In the genomic region with DNA sequence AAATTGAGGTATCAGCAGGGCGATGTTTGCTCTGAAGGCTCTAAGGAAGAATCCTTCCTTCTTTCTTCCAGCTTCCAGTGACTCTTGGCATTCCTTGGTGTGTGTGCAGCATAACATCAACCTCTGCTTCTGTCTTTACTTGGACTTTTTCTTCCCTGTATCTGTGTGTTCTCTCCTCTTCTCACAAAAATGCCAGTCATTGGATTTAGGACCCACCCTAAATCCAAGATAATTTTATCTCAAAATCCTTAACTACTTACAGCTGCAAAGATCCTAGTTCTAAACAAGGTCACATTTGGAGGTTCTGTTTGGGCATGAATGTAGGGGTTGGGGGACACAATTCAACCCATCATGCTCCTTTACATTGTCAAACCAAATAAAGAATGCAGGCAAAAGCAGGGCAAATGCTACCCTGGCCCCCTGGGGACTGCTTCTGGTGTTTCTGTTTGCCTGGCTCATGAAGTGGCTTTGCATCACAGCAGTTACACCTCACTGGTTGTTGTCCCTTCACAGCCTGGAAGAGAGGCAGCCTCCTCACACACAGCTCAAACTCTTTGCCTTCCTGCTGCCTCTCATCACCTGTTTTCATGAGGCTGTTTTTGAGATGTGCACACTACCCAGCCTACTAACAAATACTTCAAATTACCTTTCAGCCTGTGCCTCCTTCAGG, we compare ENCODE assay signal across 18 cellular contexts.
DNase-seq lines count a peak whose midpoint lies in the region; ATAC-seq, FAIRE-seq and TF ChIP-seq lines count a peak whose summit lies in the region.
"Had no signal": no experiment of that assay in that cellular context is flagged by ENCODE, and none has a peak within 500 bp of the region (broad histone marks: within the 10 kb centered on the region; RNA-seq: fewer than 3 reads in every experiment).

No MANE protein-coding gene starts in this region.

- H3K36me3 ChIP-seq in HepG2 (replicated peaks in 1 of 2; ENCODE audit: control insufficient read depth in 1 of 2, insufficient read depth in 2 of 2, low read length in 2 of 2) (no peaks in the 10 kb centered on the region), right lobe of liver (no peaks in the 10 kb centered on the region), NT2/D1 (ENCODE audit: insufficient read depth, insufficient read length, low read length) (no peaks in the 10 kb centered on the region)

- POLR2A ChIA-PET in HepG2 (lab: Yijun Ruan, JAX), result no interaction called here

- no peak overlapping the region for H2AFZ ChIP-seq in HepG2 (ENCODE audit: low read length)

- no peak for ATAC-seq in HepG2
- ATAC-seq in right lobe of liver, result no peak
- no peak for ATAC-seq in GM19328 (IDR thresholded peaks at IDR 0.05; ENCODE audit: unreplicated experiment)
- ATAC-seq: HCT116 had no signal

- CTCF ChIA-PET in HepG2 (lab: Yijun Ruan, JAX; ENCODE audit: low intra/inter-chr PET ratio, low total read pairs), result no interaction called here

- no peak overlapping the region for H3K4me3 ChIP-seq in HepG2 (replicated peaks in 1 of 3; ENCODE audit: insufficient read depth in 1 of 3, low read depth in 2 of 3, low read length in 3 of 3)
- no peak overlapping the region for H3K4me3 ChIP-seq in right lobe of liver
- no peak overlapping the region for H3K4me3 ChIP-seq in NT2/D1 (ENCODE audit: insufficient read length, low read depth)
- H3K4me3 ChIP-seq: SK-N-MC had no signal

- H3K27me3 ChIP-seq in HepG2 (ENCODE audit: control insufficient read depth in 1 of 2, insufficient read depth in 2 of 2, low read length in 2 of 2) (no peaks in the 10 kb centered on the region), right lobe of liver (no peaks in the 10 kb centered on the region), NT2/D1 (ENCODE audit: insufficient read depth, insufficient read length) (no peaks in the 10 kb centered on the region)

- no peak overlapping the region for H3K4me2 ChIP-seq in HepG2 (ENCODE audit: low read depth, low read length)
- H3K4me2 ChIP-seq: KMS-11 had no signal

- no peak for DNase-seq in HepG2 (ENCODE audit: low spot score)
- no peak for DNase-seq in right lobe of liver
- DNase-seq in NT2/D1 (ENCODE audit: low read depth, low spot score), result peak; percentile 20
- peak; percentile 9 for DNase-seq in iPS DF 4.7 (ENCODE audit: extremely low read depth, low spot score)
- DNase-seq in anterior cingulate cortex (lab: John Stamatoyannopoulos, UW), result no peak
- DNase-seq in activated CD4-positive, alpha-beta T cell treated with anti-CD3 and anti-CD28 coated beads, Interleukin-2, amount 50 U/mL, for 4 hours, result no peak
- DNase-seq: Caco-2; CD4-positive, CD25-positive, alpha-beta regulatory T cell; EL; NCI-H146; NCI-H2081; NCI-H2227 treated with DMSO at 0.1 percent for 48 hours; NCI-H774; T-helper 1 cell had no signal

- TF ChIP-seq CTCF in HepG2 (CRISPR knock-in tag; IDR thresholded peaks at IDR 0.05) (no peak), right lobe of liver (IDR thresholded peaks at IDR 0.05) (no peak)

- H3K9me3 ChIP-seq in HepG2 (ENCODE audit: low read length) (no peaks in the 10 kb centered on the region), right lobe of liver (no peaks in the 10 kb centered on the region), NT2/D1 (ENCODE audit: insufficient read depth, low read length) (peaks cover 5% of the 10 kb centered on the region; the same call in 1 of the 2 replicates)
- H3K9me3 ChIP-seq: Caco-2 had no signal

- WGBS in HepG2 (ENCODE audit: low lambda C conversion rate), result 54% methylated on average over 1 of the region's 1 CpG
- WGBS in right lobe of liver (ENCODE audit: insufficient coverage, low coverage, low lambda C conversion rate, missing lambda C conversion rate), result 83% methylated on average over 1 of the region's 1 CpG

- no peaks in the 10 kb centered on the region for H4K20me1 ChIP-seq in HepG2 (ENCODE audit: insufficient read depth, low read length)

- H3K27ac ChIP-seq in HepG2 (ENCODE audit: extremely low read length, insufficient read depth, low read length) (no peak overlapping the region), right lobe of liver (no peak overlapping the region)
- H3K27ac ChIP-seq: KMS-11, SK-N-MC had no signal

- TF ChIP-seq POLR2A in HepG2 (IDR thresholded peaks at IDR 0.05; ENCODE audit: insufficient read depth in 1 of 2, low read depth in 2 of 2, low read length in 2 of 2), result no peak
- no peak for TF ChIP-seq POLR2A in right lobe of liver (IDR thresholded peaks at IDR 0.05)

- BruUV-seq in HepG2 (replicated peaks; lab: Mats Ljungman, UMichigan), result no TSS peak

- intact Hi-C loops in HepG2 (cut with micrococcal nuclease; ENCODE audit: unreplicated experiment), result no loop called here
- intact Hi-C loops in right lobe of liver (cut with DNase I), result no loop called here

- TF ChIP-seq EP300 in HepG2 (IDR thresholded peaks at IDR 0.05; ENCODE audit: low read depth in 2 of 2, low read length in 2 of 2) (no peak), HepG2 (CRISPR knock-in tag; IDR thresholded peaks at IDR 0.05; ENCODE audit: borderline replicate concordance) (no peak)

- FAIRE-seq in HepG2 (lab: Jason Lieb, UNC), result no peak

- H3K9ac ChIP-seq in HepG2 (ENCODE audit: insufficient read depth, low read depth, low read length), result no peak overlapping the region
- no peak overlapping the region for H3K9ac ChIP-seq in NT2/D1 (ENCODE audit: insufficient read length, low read depth)
- H3K9ac ChIP-seq: KMS-11 had no signal

- TF ChIP-seq RAD21 in HepG2 (CRISPR knock-in tag; IDR thresholded peaks at IDR 0.05), result no peak

- in situ Hi-C loops in HepG2 (cut with HindIII; ENCODE audit: extremely low pct_ligation_motif_present, low pct_unique_long_range_greater_than_20kb), result no loop called here

- H3K79me2 ChIP-seq in HepG2 (ENCODE audit: insufficient read depth, low read length), result no peaks in the 10 kb centered on the region

- no peaks in the 10 kb centered on the region for H3K4me1 ChIP-seq in HepG2 (ENCODE audit: insufficient read depth, low read length)
- no peaks in the 10 kb centered on the region for H3K4me1 ChIP-seq in right lobe of liver
- no peaks in the 10 kb centered on the region for H3K4me1 ChIP-seq in NT2/D1 (ENCODE audit: insufficient read depth, insufficient read length)
- H3K4me1 ChIP-seq: Caco-2 had no signal

TF ChIP-seq in HepG2, 621 proteins besides CTCF, POLR2A, EP300 and RAD21:
- TF ChIP-seq NFE2L2 (IDR thresholded peaks at IDR 0.05; ENCODE audit: low read length), result peak; percentile 61
- no peak for TF ChIP-seq NFE2L1 (CRISPR knock-in tag; IDR thresholded peaks at IDR 0.05; ENCODE audit: borderline replicate concordance)

Comparison
In these comparisons a context has a peak if more than half of its experiments do, and no peak if none do; other contexts are left out.
1. DNase-seq: peak in NT2/D1 (single experiment) and iPS DF 4.7 (single experiment); none in HepG2 (single experiment), right lobe of liver (0 of 3), anterior cingulate cortex (0 of 58) and activated CD4-positive, alpha-beta T cell treated with anti-CD3 and anti-CD28 coated beads, Interleukin-2, amount 50 U/mL, for 4 hours (0 of 2).